In the genomic region with DNA sequence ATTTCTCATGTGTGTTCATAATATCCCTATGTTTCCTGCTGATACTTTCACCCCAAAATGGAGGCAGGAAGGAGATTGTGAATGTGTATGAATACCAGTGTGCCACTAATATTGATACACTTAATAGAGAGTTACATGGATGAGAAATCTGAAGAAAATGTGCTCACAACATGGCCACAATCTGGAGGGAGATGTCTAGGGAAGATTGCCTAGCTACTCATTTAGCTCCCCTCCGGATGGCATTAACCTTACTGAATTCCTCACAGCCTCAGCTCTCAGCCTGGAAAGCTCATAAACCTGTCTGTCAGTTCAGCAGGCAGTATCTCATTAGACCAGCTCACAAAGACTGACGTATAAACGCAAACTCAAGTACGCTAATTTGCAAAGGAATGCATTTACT, we compare ENCODE assay signal across 1 cellular context.
TF ChIP-seq lines count a peak whose summit lies in the region.

No MANE protein-coding gene starts in this region.

TF ChIP-seq in H1, 55 proteins besides CTCF, POLR2A, EP300 and RAD21:
- TF ChIP-seq, protein P1, sequence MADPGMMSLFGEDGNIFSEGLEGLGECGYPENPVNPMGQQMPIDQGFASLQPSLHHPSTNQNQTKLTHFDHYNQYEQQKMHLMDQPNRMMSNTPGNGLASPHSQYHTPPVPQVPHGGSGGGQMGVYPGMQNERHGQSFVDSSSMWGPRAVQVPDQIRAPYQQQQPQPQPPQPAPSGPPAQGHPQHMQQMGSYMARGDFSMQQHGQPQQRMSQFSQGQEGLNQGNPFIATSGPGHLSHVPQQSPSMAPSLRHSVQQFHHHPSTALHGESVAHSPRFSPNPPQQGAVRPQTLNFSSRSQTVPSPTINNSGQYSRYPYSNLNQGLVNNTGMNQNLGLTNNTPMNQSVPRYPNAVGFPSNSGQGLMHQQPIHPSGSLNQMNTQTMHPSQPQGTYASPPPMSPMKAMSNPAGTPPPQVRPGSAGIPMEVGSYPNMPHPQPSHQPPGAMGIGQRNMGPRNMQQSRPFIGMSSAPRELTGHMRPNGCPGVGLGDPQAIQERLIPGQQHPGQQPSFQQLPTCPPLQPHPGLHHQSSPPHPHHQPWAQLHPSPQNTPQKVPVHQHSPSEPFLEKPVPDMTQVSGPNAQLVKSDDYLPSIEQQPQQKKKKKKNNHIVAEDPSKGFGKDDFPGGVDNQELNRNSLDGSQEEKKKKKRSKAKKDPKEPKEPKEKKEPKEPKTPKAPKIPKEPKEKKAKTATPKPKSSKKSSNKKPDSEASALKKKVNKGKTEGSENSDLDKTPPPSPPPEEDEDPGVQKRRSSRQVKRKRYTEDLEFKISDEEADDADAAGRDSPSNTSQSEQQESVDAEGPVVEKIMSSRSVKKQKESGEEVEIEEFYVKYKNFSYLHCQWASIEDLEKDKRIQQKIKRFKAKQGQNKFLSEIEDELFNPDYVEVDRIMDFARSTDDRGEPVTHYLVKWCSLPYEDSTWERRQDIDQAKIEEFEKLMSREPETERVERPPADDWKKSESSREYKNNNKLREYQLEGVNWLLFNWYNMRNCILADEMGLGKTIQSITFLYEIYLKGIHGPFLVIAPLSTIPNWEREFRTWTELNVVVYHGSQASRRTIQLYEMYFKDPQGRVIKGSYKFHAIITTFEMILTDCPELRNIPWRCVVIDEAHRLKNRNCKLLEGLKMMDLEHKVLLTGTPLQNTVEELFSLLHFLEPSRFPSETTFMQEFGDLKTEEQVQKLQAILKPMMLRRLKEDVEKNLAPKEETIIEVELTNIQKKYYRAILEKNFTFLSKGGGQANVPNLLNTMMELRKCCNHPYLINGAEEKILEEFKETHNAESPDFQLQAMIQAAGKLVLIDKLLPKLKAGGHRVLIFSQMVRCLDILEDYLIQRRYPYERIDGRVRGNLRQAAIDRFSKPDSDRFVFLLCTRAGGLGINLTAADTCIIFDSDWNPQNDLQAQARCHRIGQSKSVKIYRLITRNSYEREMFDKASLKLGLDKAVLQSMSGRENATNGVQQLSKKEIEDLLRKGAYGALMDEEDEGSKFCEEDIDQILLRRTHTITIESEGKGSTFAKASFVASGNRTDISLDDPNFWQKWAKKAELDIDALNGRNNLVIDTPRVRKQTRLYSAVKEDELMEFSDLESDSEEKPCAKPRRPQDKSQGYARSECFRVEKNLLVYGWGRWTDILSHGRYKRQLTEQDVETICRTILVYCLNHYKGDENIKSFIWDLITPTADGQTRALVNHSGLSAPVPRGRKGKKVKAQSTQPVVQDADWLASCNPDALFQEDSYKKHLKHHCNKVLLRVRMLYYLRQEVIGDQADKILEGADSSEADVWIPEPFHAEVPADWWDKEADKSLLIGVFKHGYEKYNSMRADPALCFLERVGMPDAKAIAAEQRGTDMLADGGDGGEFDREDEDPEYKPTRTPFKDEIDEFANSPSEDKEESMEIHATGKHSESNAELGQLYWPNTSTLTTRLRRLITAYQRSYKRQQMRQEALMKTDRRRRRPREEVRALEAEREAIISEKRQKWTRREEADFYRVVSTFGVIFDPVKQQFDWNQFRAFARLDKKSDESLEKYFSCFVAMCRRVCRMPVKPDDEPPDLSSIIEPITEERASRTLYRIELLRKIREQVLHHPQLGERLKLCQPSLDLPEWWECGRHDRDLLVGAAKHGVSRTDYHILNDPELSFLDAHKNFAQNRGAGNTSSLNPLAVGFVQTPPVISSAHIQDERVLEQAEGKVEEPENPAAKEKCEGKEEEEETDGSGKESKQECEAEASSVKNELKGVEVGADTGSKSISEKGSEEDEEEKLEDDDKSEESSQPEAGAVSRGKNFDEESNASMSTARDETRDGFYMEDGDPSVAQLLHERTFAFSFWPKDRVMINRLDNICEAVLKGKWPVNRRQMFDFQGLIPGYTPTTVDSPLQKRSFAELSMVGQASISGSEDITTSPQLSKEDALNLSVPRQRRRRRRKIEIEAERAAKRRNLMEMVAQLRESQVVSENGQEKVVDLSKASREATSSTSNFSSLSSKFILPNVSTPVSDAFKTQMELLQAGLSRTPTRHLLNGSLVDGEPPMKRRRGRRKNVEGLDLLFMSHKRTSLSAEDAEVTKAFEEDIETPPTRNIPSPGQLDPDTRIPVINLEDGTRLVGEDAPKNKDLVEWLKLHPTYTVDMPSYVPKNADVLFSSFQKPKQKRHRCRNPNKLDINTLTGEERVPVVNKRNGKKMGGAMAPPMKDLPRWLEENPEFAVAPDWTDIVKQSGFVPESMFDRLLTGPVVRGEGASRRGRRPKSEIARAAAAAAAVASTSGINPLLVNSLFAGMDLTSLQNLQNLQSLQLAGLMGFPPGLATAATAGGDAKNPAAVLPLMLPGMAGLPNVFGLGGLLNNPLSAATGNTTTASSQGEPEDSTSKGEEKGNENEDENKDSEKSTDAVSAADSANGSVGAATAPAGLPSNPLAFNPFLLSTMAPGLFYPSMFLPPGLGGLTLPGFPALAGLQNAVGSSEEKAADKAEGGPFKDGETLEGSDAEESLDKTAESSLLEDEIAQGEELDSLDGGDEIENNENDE (IDR thresholded peaks at IDR 0.05; ENCODE audit: insufficient replicate concordance, low read length), result no peak
- TF ChIP-seq SIN3A (conservative IDR thresholded peaks at IDR 0.05 in 1 of 2, IDR thresholded peaks at IDR 0.05 in 1 of 2; ENCODE audit: low read depth in 1 of 2, low read length in 2 of 2), result 0 out of 4 replicates have a peak, but pooled peaks of 1 of the 2 experiments have one; percentile 35
